ENCODE assay signal across 1 cellular context in the genomic region with DNA sequence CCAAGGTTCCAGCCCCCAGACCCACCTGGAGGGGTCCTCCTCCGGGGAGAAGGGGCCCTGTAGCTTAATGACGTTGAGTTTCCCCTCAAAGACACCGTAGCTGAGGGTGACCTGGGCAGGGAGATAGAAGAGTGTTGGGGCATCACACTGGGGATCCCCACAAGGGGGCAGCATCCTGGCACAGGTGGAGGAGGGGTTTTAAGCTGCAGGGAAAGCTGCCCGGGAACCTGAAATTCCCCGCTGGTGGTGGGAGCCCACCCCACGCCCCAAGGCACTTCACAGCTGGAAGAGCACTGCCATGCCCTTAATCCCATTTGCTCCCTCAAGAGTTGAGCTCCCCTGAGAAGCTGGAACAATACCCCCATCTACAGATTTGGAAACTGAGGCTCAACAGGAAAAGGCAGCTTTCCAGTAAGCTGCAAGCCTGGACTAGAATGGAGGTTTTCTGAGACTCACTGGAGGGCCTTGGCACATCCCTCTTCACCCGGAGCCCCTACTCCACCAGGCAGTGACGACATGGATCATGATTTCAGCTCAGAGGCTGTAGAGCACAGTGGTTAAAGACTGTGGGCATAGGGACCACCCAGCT.
TF ChIP-seq lines count a peak whose summit lies in the region.

No MANE protein-coding gene starts in this region.

TF ChIP-seq in GM23338, 12 proteins besides CTCF, POLR2A, EP300 and RAD21 (continued from another document):
- TF ChIP-seq ZNF462 (CRISPR knock-in tag; IDR thresholded peaks at IDR 0.05) (no peak), EZH2 (IDR thresholded peaks at IDR 0.05; ENCODE audit: low read depth, unreplicated experiment) (no peak), JUNB (IDR thresholded peaks at IDR 0.05; ENCODE audit: unreplicated experiment) (no peak), REST (IDR thresholded peaks at IDR 0.05; ENCODE audit: unreplicated experiment) (no peak), CREB1 (CRISPR knock-in tag; IDR thresholded peaks at IDR 0.05; ENCODE audit: low read depth) (no peak; the same call in 1 of the 2 replicates), STAT1 (IDR thresholded peaks at IDR 0.05; ENCODE audit: unreplicated experiment) (no peak), NANOG (IDR thresholded peaks at IDR 0.05; ENCODE audit: borderline replicate concordance) (no peak), POLR2AphosphoS5 (IDR thresholded peaks at IDR 0.05; ENCODE audit: low read depth) (no peak)
- TF ChIP-seq, protein P1, sequence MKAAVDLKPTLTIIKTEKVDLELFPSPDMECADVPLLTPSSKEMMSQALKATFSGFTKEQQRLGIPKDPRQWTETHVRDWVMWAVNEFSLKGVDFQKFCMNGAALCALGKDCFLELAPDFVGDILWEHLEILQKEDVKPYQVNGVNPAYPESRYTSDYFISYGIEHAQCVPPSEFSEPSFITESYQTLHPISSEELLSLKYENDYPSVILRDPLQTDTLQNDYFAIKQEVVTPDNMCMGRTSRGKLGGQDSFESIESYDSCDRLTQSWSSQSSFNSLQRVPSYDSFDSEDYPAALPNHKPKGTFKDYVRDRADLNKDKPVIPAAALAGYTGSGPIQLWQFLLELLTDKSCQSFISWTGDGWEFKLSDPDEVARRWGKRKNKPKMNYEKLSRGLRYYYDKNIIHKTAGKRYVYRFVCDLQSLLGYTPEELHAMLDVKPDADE (IDR thresholded peaks at IDR 0.05), result no peak
